In the genomic region with DNA sequence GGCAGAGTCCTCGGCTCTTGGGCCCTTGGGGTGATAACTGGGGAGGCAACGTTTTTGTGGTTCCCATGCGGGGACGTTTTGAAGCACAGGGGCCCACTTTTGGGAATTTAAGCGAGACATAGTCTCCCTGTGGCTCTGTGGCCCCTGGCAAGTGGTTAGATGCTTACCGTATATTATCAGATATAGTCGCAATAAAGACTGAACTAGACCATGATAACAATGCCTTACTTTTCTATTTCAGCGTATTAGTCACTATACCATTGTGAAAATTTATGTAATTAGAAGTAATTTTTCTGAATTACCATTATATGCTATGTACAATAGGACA, we compare ENCODE assay signal across 8 cellular contexts. TPM values are rescaled to one million over a fixed set of nuclear protein-coding genes. Genes with fewer than 3 reads are reported as not detected.
DNase-seq lines count a peak whose midpoint lies in the region; ATAC-seq lines count a peak whose summit lies in the region.

No MANE protein-coding gene starts in this region.

- H2BK5ac ChIP-seq in trophoblast cell (ENCODE audit: low read depth, low read length, poor library complexity): no peak overlapping the region

- peaks cover 3% of the 10 kb centered on the region for H3K79me1 ChIP-seq in trophoblast cell (ENCODE audit: low read length)

- no peaks in the 10 kb centered on the region for H3K9me2 ChIP-seq in Karpas-422 (replicated peaks; ENCODE audit: insufficient read depth, low read length)

- H3K9me3 ChIP-seq in Karpas-422 (ENCODE audit: low read length): no peaks in the 10 kb centered on the region
- no peaks in the 10 kb centered on the region for H3K9me3 ChIP-seq in endocrine pancreas (ENCODE audit: control insufficient read depth, low read length)
- H3K9me3 ChIP-seq in trophoblast cell (ENCODE audit: insufficient read depth, low read depth, low read length): peaks cover 3% of the 10 kb centered on the region

- H3K27me3 ChIP-seq in Karpas-422 (ENCODE audit: low read length): no peaks in the 10 kb centered on the region
- H3K27me3 ChIP-seq in endocrine pancreas (ENCODE audit: control insufficient read depth, insufficient read depth, low read length): no peaks in the 10 kb centered on the region
- H3K27me3 ChIP-seq in trophoblast cell (ENCODE audit: insufficient read depth, low read length): peaks cover 8% of the 10 kb centered on the region

- 0 out of 2 replicates have a peak overlapping the region, but pooled peaks have one; percentile 32 for H2AFZ ChIP-seq in Karpas-422 (ENCODE audit: low read length)
- peak overlapping the region; percentile 91 for H2AFZ ChIP-seq in trophoblast cell (ENCODE audit: insufficient read depth, low read length, poor library complexity)

- H3K79me2 ChIP-seq in Karpas-422 (ENCODE audit: low read length) (no peaks in the 10 kb centered on the region), trophoblast cell (ENCODE audit: control insufficient read depth, insufficient read depth, low read length, poor library complexity) (no peaks in the 10 kb centered on the region)

- no peak overlapping the region for H3K23ac ChIP-seq in trophoblast cell (ENCODE audit: low read length)

- H3K4me1 ChIP-seq in Karpas-422 (ENCODE audit: low read length) (peaks cover 10% of the 10 kb centered on the region), endocrine pancreas (ENCODE audit: control insufficient read depth, insufficient read depth, low read length) (no peaks in the 10 kb centered on the region), trophoblast cell (ENCODE audit: control insufficient read depth in 1 of 2, insufficient read depth in 2 of 2, low read length in 2 of 2) (peaks cover 5 to 6% of the 10 kb centered on the region in 2 experiments)

- no peak overlapping the region for H2BK120ac ChIP-seq in trophoblast cell (ENCODE audit: insufficient read depth, low read length, poor library complexity)

- H4K8ac ChIP-seq in trophoblast cell (ENCODE audit: low read depth, low read length): peak overlapping the region; percentile 82

- H3K4ac ChIP-seq in trophoblast cell (ENCODE audit: low read depth, low read length): no peak overlapping the region

- WGBS in trophoblast cell (ENCODE audit: extremely low coverage, insufficient coverage, insufficient read length): no CpG with 5 or more reads among the region's 8 CpGs

- no peak overlapping the region for H2AK5ac ChIP-seq in trophoblast cell (ENCODE audit: low read length)

- no peak overlapping the region for H4K91ac ChIP-seq in trophoblast cell (ENCODE audit: low read depth, low read length)

- no peak overlapping the region for H3K14ac ChIP-seq in trophoblast cell (ENCODE audit: low read length)

- ATAC-seq in GM18502 (IDR thresholded peaks at IDR 0.05; ENCODE audit: poor library complexity, unreplicated experiment): peak; percentile 20

- H3K9ac ChIP-seq in Karpas-422 (ENCODE audit: low read length) (0 out of 2 replicates have a peak overlapping the region, but pooled peaks have one; percentile 21), endocrine pancreas (ENCODE audit: control insufficient read depth, insufficient read depth, low read length) (peak overlapping the region; percentile 73), trophoblast cell (ENCODE audit: low read length) (no peak overlapping the region)

- H3K36me3 ChIP-seq in Karpas-422 (ENCODE audit: insufficient read depth, low read length) (no peaks in the 10 kb centered on the region), endocrine pancreas (ENCODE audit: control insufficient read depth, insufficient read depth, low read length) (no peaks in the 10 kb centered on the region), trophoblast cell (ENCODE audit: control insufficient read depth in 1 of 2, insufficient read depth in 2 of 2, low read length in 2 of 2) (no peaks in the 10 kb centered on the region)

- H4K20me1 ChIP-seq in Karpas-422 (ENCODE audit: insufficient read depth, low read depth, low read length): 0 out of 2 replicates have a peak, but pooled peaks cover 4% of the 10 kb centered on the region

- no peak overlapping the region for H3K18ac ChIP-seq in trophoblast cell (ENCODE audit: low read length)

- H3K4me3 ChIP-seq in Karpas-422 (ENCODE audit: low read length) (peak overlapping the region; percentile 67; the same call in 1 of the 2 replicates), endocrine pancreas (ENCODE audit: control insufficient read depth, insufficient read depth, low read length) (peak overlapping the region; percentile 79), trophoblast cell (ENCODE audit: low read depth, low read length) (no peak overlapping the region)

- no peak overlapping the region for H4K12ac ChIP-seq in trophoblast cell (ENCODE audit: low read depth, low read length)

- DNase-seq in Karpas-422: no peak
- peak in 1 of 2 donors; percentile 18 for DNase-seq in trophoblast cell
- DNase-seq in central memory CD4-positive, alpha-beta T cell: no peak
- no peak for DNase-seq in dedifferentiated amniotic fluid mesenchymal stem cell (ENCODE audit: extremely low spot score)
- no peak for DNase-seq in COR-L47 (lab: John Stamatoyannopoulos, UW)
- DNase-seq in NCI-H82 (lab: John Stamatoyannopoulos, UW): no peak

- H3K4me2 ChIP-seq in Karpas-422 (ENCODE audit: low read depth, low read length, poor library complexity, severe bottlenecking): peak overlapping the region; percentile 56
- H3K4me2 ChIP-seq in trophoblast cell (ENCODE audit: low read length): peak overlapping the region; percentile 75

- H2BK12ac ChIP-seq in trophoblast cell (ENCODE audit: low read length): no peak overlapping the region

- H3K27ac ChIP-seq in Karpas-422 (ENCODE audit: low read length) (no peak overlapping the region), trophoblast cell (ENCODE audit: low read depth, low read length) (no peak overlapping the region)

RNA-seq across cellular contexts. Expression of a gene that starts 0.5 kb away (rescaled TPM):
- 2.5 and 3.4 TPM in 2 replicates for total RNA-seq in Karpas-422 (2014; rRNA removed; shearing (Covaris generic); ENCODE audit: low replicate concordance)
- polyA plus RNA-seq in trophoblast cell (2013): 25.1 and 27.0 TPM in 2 replicates

RNA-seq across cellular contexts. Expression of a gene that starts 53.3 kb away (rescaled TPM):
- total RNA-seq in Karpas-422 (2014; rRNA removed; shearing (Covaris generic); ENCODE audit: low replicate concordance): not detected in 2 replicates
- polyA plus RNA-seq in trophoblast cell (2013): 0.18 and 0.19 TPM in 2 replicates
